Comparison of ENCODE assay signal across 8 cellular contexts in the genomic region with DNA sequence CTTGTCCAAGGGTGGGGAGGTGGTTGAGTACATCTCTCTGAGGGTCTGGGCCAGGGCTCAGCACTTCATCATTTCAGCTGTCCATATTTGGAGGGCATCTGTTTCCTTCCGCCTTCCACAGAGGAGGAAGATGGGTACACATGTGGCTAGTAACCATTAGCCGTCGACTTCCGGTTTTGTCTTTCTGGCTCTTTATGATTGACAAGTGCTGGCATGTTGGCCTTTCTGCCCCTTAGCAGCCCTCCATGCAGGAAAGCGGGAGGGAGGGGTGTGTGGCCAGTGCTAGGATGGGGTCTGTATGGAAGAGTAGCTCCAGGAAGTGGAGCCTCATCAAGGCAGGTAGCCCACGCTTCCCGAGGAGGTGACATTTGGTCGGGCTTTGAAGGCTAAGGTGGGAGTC.
DNase-seq lines count a peak whose midpoint lies in the region; ATAC-seq and TF ChIP-seq lines count a peak whose summit lies in the region.

No MANE protein-coding gene starts in this region.

- peak overlapping the region; percentile 87 for H3K4me2 ChIP-seq in OCI-LY7 (ENCODE audit: low read length)

- WGBS in spleen, 5 donors, result 10 to 21% (median 16%) methylated on average over 7 to 8 of the region's 8 CpGs

- CTCF ChIA-PET in OCI-LY7 (lab: Charles Lee; ENCODE audit: unreplicated experiment), result no interaction called here

- no peak for TF ChIP-seq POLR2A in spleen (IDR thresholded peaks at IDR 0.05)

- H3K27ac ChIP-seq in OCI-LY7 (ENCODE audit: low read depth, low read length, poor library complexity, severe bottlenecking) (peak overlapping the region; percentile 90), coronary artery (peak overlapping the region; percentile 56 to 88), spleen (peak overlapping the region; percentile 64 to 93 (median 88))

- POLR2A ChIA-PET in OCI-LY7 (lab: Charles Lee), result interaction anchor here (1.0 to 2.2 kb wide), 2 partner anchors 10 to 15 kb away, joined by 3 to 5 read pairs; no protein-coding TSS in a partner anchor

- TF ChIP-seq CTCF in OCI-LY7 (conservative IDR thresholded peaks at IDR 0.05; ENCODE audit: low read length) (no peak), coronary artery (IDR thresholded peaks at IDR 0.05) (no peak), spleen (IDR thresholded peaks at IDR 0.05 in 8 of 11, conservative IDR thresholded peaks at IDR 0.05 in 3 of 11) (no peak)

- peaks cover 6% of the 10 kb centered on the region; the same call in 1 of the 2 replicates for H3K36me3 ChIP-seq in OCI-LY7 (ENCODE audit: insufficient read depth, low read length)
- H3K36me3 ChIP-seq in spleen, result peaks cover 0 to 4% (median 0%) of the 10 kb centered on the region in 6 donors

- ATAC-seq in HG03521 (IDR thresholded peaks at IDR 0.05; ENCODE audit: unreplicated experiment), result no peak

- H3K9me2 ChIP-seq in OCI-LY7 (ENCODE audit: insufficient read depth, low read length), result no peaks in the 10 kb centered on the region

- intact Hi-C loops in OCI-LY7 (cut with micrococcal nuclease; ENCODE audit: unreplicated experiment), result no loop called here
- intact Hi-C loops in spleen (cut with DNase I; ENCODE audit: low total_unique reads), result no loop called here

- peak; percentile 82 for DNase-seq in activated CD8-positive, alpha-beta memory T cell treated with anti-CD3 and anti-CD28 coated beads for 24 hours
- DNase-seq in activated CD8-positive, alpha-beta memory T cell treated with anti-CD3 and anti-CD28 coated beads, Interleukin-2, amount 50 U/mL, for 4 hours, result no peak
- peak; percentile 87 for DNase-seq in OCI-LY7 (ENCODE audit: low spot score)
- DNase-seq in coronary artery (ENCODE audit: low spot score), result no peak
- DNase-seq in spleen, result peak; percentile 84
- no peak for DNase-seq in A172 (ENCODE audit: low spot score)
- DNase-seq in mucosa of gallbladder (ENCODE audit: low spot score), result no peak

- H3K4me3 ChIP-seq in OCI-LY7 (ENCODE audit: low read depth, low read length, poor library complexity, severe bottlenecking), result peak overlapping the region; percentile 59
- no peak overlapping the region for H3K4me3 ChIP-seq in coronary artery
- H3K4me3 ChIP-seq in spleen, result peak overlapping the region in 2 of 8 donors; percentile 47 to 78

- no peaks in the 10 kb centered on the region for H3K27me3 ChIP-seq in spleen (replicated peaks in 1 of 7)

- no peaks in the 10 kb centered on the region for H3K9me3 ChIP-seq in OCI-LY7 (ENCODE audit: low read length)
- H3K9me3 ChIP-seq in spleen, result no peaks in the 10 kb centered on the region

- BruUV-seq in OCI-LY7 (replicated peaks; lab: Mats Ljungman, UMichigan), result no TSS peak

- peak overlapping the region; percentile 19; the same call in 1 of the 2 replicates for H2AFZ ChIP-seq in OCI-LY7 (ENCODE audit: low read length)

- H4K20me1 ChIP-seq in OCI-LY7 (ENCODE audit: insufficient read depth, low read length), result no peaks in the 10 kb centered on the region

- peaks cover 31% of the 10 kb centered on the region for H3K79me2 ChIP-seq in OCI-LY7 (ENCODE audit: insufficient read depth, low read depth, low read length)

- peaks cover 74% of the 10 kb centered on the region for H3K4me1 ChIP-seq in OCI-LY7 (ENCODE audit: insufficient read depth, low read length, poor library complexity, severe bottlenecking)
- peaks cover 43 to 95% (median 81%) of the 10 kb centered on the region in 6 donors for H3K4me1 ChIP-seq in spleen

Comparison
In these comparisons a context has a peak if more than half of its experiments do, and no peak if none do; other contexts are left out.
1. DNase-seq: peak in activated CD8-positive, alpha-beta memory T cell treated with anti-CD3 and anti-CD28 coated beads for 24 hours (single experiment), OCI-LY7 (single experiment) and spleen (single experiment); none in activated CD8-positive, alpha-beta memory T cell treated with anti-CD3 and anti-CD28 coated beads, Interleukin-2, amount 50 U/mL, for 4 hours (single experiment), coronary artery (single experiment), A172 (single experiment) and mucosa of gallbladder (single experiment).
2. Peak in every context shown above with its lines, with median percentiles within 50 percentile points of each other: H3K27ac ChIP-seq.